Comparison of ENCODE assay signal across 8 cellular contexts in genomic region chr21:36297938-36298572, GRCh38. TPM values are rescaled to one million over a fixed set of nuclear protein-coding genes. Genes with fewer than 3 reads are reported as not detected.
DNase-seq lines count a peak whose midpoint lies in the region; ATAC-seq, FAIRE-seq and TF ChIP-seq lines count a peak whose summit lies in the region.

No MANE protein-coding gene starts in this region.

- no peak for TF ChIP-seq RAD21 in A549 (conservative IDR thresholded peaks at IDR 0.05 in 1 of 2, IDR thresholded peaks at IDR 0.05 in 1 of 2)

- peaks cover 7% of the 10 kb centered on the region for H3K4me1 Mint-ChIP-seq in astrocyte (ENCODE audit: low read depth, unreplicated experiment)

- peak overlapping the region; percentile 47 for H2AFZ ChIP-seq in astrocyte (ENCODE audit: low read depth, low read length)

- H3K27ac Mint-ChIP-seq in astrocyte (ENCODE audit: unreplicated experiment): peak overlapping the region; percentile 38

- peaks cover 5% of the 10 kb centered on the region for H3K36me3 ChIP-seq in astrocyte (ENCODE audit: insufficient read depth, low read length)

- no peak overlapping the region for H3K27ac ChIP-seq in A549
- H3K27ac ChIP-seq in astrocyte (ENCODE audit: low read depth, low read length): no peak overlapping the region

- TF ChIP-seq EP300 in A549 (IDR thresholded peaks at IDR 0.05): no peak

- peaks cover 6% of the 10 kb centered on the region for H3K36me3 Mint-ChIP-seq in astrocyte (ENCODE audit: low read depth, unreplicated experiment)

- no peaks in the 10 kb centered on the region for H3K9me3 Mint-ChIP-seq in astrocyte (ENCODE audit: unreplicated experiment)

- no peaks in the 10 kb centered on the region for H3K79me2 ChIP-seq in astrocyte (ENCODE audit: insufficient read depth, low read length)

- H3K4me2 ChIP-seq in A549: peak overlapping the region; percentile 37; the same call in 1 of the 3 replicates
- H3K4me2 ChIP-seq in astrocyte (ENCODE audit: low read length): no peak overlapping the region

- 40% methylated on average over 10 of the region's 10 CpGs for WGBS in A549 (ENCODE audit: missing lambda C conversion rate)

- H3K4me3 Mint-ChIP-seq in astrocyte (ENCODE audit: unreplicated experiment): no peak overlapping the region

- DNase-seq in A549 (ENCODE audit: low read depth in 1 of 2, low spot score in 1 of 2) (peak in 1 of 2 experiments; percentile 29), GM19238 (ENCODE audit: insufficient read length, low spot score) (peak; percentile 79), T-helper 1 cell (peak; percentile 37 to 89 (median 65)), astrocyte (ENCODE audit: low read depth) (no peak), mesenteric fat pad (ENCODE audit: low spot score) (peak; percentile 57), NCI-H82 treated with DMSO at 0.1 percent for 48 hours (lab: John Stamatoyannopoulos, UW; ENCODE audit: unreplicated experiment) (no peak)
- DNase-seq in stimulated activated naive CD4-positive, alpha-beta T cell treated with Interleukin-2 at 50 U/mL for 16 hours (lab: John Stamatoyannopoulos, UW): peak; percentile 58

- FAIRE-seq in A549 (lab: Jason Lieb, UNC): no peak
- no peak for FAIRE-seq in astrocyte (lab: Jason Lieb, UNC)

- POLR2A ChIA-PET in A549 (lab: Yijun Ruan, JAX): no interaction called here

- H3K27me3 ChIP-seq in astrocyte (ENCODE audit: insufficient read depth, low read length): no peaks in the 10 kb centered on the region

- peak overlapping the region; percentile 23 for H3K9ac ChIP-seq in astrocyte (ENCODE audit: low read length)

- TF ChIP-seq CTCF in A549 (IDR thresholded peaks at IDR 0.05) (no peak), astrocyte (IDR thresholded peaks at IDR 0.05; ENCODE audit: insufficient read depth, low read depth, low read length) (no peak)

- H4K20me1 ChIP-seq in astrocyte (ENCODE audit: insufficient read depth, low read length): no peaks in the 10 kb centered on the region

- H3K27me3 Mint-ChIP-seq in astrocyte (ENCODE audit: low read depth, unreplicated experiment): no peaks in the 10 kb centered on the region

- H3K9me3 ChIP-seq in A549: no peaks in the 10 kb centered on the region
- H3K9me3 ChIP-seq in astrocyte (ENCODE audit: insufficient read depth, low read depth, low read length): no peaks in the 10 kb centered on the region

- ATAC-seq in A549 (peak in 1 of 2 experiments; percentile 71; a peak in 3 of 6 replicates), HG03354 (IDR thresholded peaks at IDR 0.05; ENCODE audit: poor library complexity, severe bottlenecking, unreplicated experiment) (peak; percentile 98)

- H3K4me1 ChIP-seq in A549: 0 out of 3 replicates have a peak, but pooled peaks cover 4% of the 10 kb centered on the region
- no peaks in the 10 kb centered on the region for H3K4me1 ChIP-seq in astrocyte (ENCODE audit: insufficient read depth, low read length)

- CTCF ChIA-PET in A549 (lab: Yijun Ruan, JAX): interaction anchor here (1.1 kb wide), 1 partner anchor 145 kb away, joined by 3 read pairs; no protein-coding TSS in a partner anchor

- H3K4me3 ChIP-seq in A549 (no peak overlapping the region), astrocyte (ENCODE audit: insufficient read depth, low read depth, low read length) (no peak overlapping the region)

- no peak for TF ChIP-seq POLR2A in A549 (IDR thresholded peaks at IDR 0.05; ENCODE audit: low read length)

TF ChIP-seq in A549, 52 proteins besides CTCF, POLR2A, EP300 and RAD21:
- no peak for TF ChIP-seq HOXB13 (CRISPR knock-in tag; IDR thresholded peaks at IDR 0.05; ENCODE audit: low read depth)

RNA-seq across cellular contexts. Expression of gene MORC3, which starts 21.9 kb away (rescaled TPM):
- polyA plus RNA-seq in A549 (2011; rRNA removed) (15.0 and 21.5 TPM in 2 replicates), A549 (2017; fragmentation: RNase III; extraction: RNeasy Plus Mini Kit Qiagen cat#74134 plus additional on column Dnase treatment) (9.7 to 10.7 TPM (median 9.9 TPM) in 3 replicates)
- polyA plus RNA-seq in A549 (2012; cell fraction: cytosol; rRNA removed): 2.9 TPM in 2 replicates
- 2.3 and 3.8 TPM in 2 replicates for polyA plus RNA-seq in A549 (2012; cell fraction: nucleus; rRNA removed)
- polyA minus RNA-seq in A549 (2011; rRNA and poly(A)+ RNA removed): 6.3 and 9.0 TPM in 2 replicates
- total RNA-seq in astrocyte (27.5 and 29.2 TPM in 2 replicates), mesenteric fat pad (27.0 TPM)

Comparison
In these comparisons a context has a peak if more than half of its experiments do, and no peak if none do; other contexts are left out.
1. DNase-seq: peak in GM19238 (single experiment), T-helper 1 cell (5 of 5), mesenteric fat pad (single experiment) and stimulated activated naive CD4-positive, alpha-beta T cell treated with Interleukin-2 at 50 U/mL for 16 hours (single experiment); none in astrocyte (single experiment) and NCI-H82 treated with DMSO at 0.1 percent for 48 hours (single experiment).